8 cellular contexts compared by ENCODE assay signal in the genomic region with DNA sequence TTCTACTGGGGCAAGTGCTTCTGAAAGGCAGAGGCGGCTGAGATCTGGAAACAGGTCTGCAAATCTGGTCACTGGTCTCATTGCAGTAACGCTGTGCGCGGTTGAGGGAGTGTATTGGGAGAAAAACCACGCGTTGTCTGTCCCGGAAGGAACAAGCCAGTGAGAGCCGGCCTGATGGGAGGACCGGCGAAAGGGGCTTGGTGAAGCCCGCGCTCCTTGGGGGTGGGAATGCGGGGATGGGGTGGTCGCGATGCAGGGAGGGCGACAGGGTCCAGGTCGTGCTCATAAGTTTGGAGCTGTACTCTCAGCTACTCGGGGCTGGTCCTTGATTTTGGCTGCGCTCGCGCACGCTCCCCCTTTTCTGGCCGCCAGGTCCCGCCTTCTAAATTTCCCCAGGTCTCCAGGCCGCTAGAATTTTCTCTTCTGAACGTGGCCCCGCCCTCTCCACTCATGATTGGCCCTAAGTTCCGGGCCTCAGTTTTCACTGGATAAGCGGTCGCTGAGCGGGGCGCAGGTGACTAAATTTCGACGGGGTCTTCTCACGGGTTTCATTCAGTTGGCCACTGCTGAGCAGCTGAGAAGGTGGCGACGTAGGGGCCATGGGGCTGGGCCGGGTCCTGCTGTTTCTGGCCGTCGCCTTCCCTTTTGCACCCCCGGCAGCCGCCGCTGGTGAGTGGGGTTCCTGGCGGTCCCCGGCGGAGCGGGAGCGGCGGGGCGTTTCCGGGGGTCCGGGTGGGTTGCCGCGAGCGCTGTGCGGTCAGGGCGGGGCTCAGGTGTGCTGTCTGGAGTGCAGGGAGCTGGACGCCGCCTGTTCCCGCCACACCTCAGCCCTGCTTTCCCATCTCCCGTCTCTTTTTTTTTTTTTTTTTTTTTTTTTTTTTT. TPM values are rescaled to one million over a fixed set of nuclear protein-coding genes. Genes with fewer than 3 reads are reported as not detected.
A peak's percentile ranks its signal among the peaks of the same experiment; 100 is the strongest.
DNase-seq lines count a peak whose midpoint lies in the region; ATAC-seq, FAIRE-seq and TF ChIP-seq lines count a peak whose summit lies in the region.

A gene (plus strand): TSS at position 551 of the 882 bp plus-strand sequence. CDS start 49 bp downstream, at position 600.

- no peaks in the 10 kb centered on the region for H3K9me3 ChIP-seq in neutrophil

- POLR2A ChIA-PET in AG04449 (lab: Yijun Ruan, JAX): interaction anchor here (1.2 kb wide), 1 partner anchor 48 kb away, joined by 3 read pairs; a partner anchor contains a TSS

- ATAC-seq in GM18909 (IDR thresholded peaks at IDR 0.05; ENCODE audit: poor library complexity, unreplicated experiment): peak; percentile 52
- ATAC-seq in HG03457 (IDR thresholded peaks at IDR 0.05; ENCODE audit: unreplicated experiment): peak; percentile 42

- DNase-seq in AG04449 (ENCODE audit: low read depth, low spot score): no peak
- DNase-seq in RPMI7951 (ENCODE audit: low read depth): peak; percentile 79
- DNase-seq in activated gamma-delta T cell treated with Interleukin-2 at 50 U/mL for 16 hours: peak; percentile 83
- peak; percentile 53 to 59 for DNase-seq in frontal cortex (ENCODE audit: low spot score in 2 of 2)
- peak; percentile 49 for DNase-seq in superior temporal gyrus (ENCODE audit: extremely low spot score)

- no peaks in the 10 kb centered on the region for H3K36me3 ChIP-seq in neutrophil

- H3K4me1 ChIP-seq in neutrophil (ENCODE audit: control insufficient read depth in 1 of 2, insufficient read depth in 1 of 2, low read depth in 1 of 2, low read length in 1 of 2): peaks cover 42 to 46% of the 10 kb centered on the region in 2 experiments

- peak within 1 kb of the TSS; percentile 88 for H3K27ac ChIP-seq in neutrophil

- CTCF ChIA-PET in AG04449 (lab: Yijun Ruan, JAX): interaction anchor here (0.7 to 3.0 kb wide), 5 partner anchors 19 to 101 kb away, joined by 3 to 19 read pairs (median 4); a partner anchor contains a TSS

- H3K4me3 ChIP-seq in AG04449 (ENCODE audit: low read depth, low read length): peak within 1 kb of the TSS; percentile 73
- peak within 1 kb of the TSS; percentile 81 to 89 for H3K4me3 ChIP-seq in neutrophil (ENCODE audit: low read depth in 1 of 2, low read length in 1 of 2)

- TF ChIP-seq CTCF in AG04449 (IDR thresholded peaks at IDR 0.05; ENCODE audit: insufficient read depth, low read length, missing control alignments) (no peak), neutrophil (IDR thresholded peaks at IDR 0.05) (no peak)

- no peak for FAIRE-seq in frontal cortex (lab: Jason Lieb, UNC)

- H3K27me3 ChIP-seq in neutrophil: peaks cover 6% of the 10 kb centered on the region

RNA-seq across cellular contexts. Expression of the gene that starts here (rescaled TPM):
- total RNA-seq in RPMI7951 (2014; rRNA removed; shearing (Covaris generic)): 31.0 and 34.4 TPM in 2 replicates
- 0.41 TPM for total RNA-seq in frontal cortex

Comparison
In these comparisons a context has a peak if more than half of its experiments do, and no peak if none do; other contexts are left out.
1. RNA of the gene that starts here (total RNA-seq): 31.0 to 34.4 TPM in RPMI7951; 0.41 TPM in frontal cortex (single experiment); every median in the first group is over 10 times any median in the second.
2. Peak in DNase-seq in frontal cortex; RNA of the gene not detected or under 1 TPM.